ENCODE assay signal across 21 cellular contexts in the genomic region with DNA sequence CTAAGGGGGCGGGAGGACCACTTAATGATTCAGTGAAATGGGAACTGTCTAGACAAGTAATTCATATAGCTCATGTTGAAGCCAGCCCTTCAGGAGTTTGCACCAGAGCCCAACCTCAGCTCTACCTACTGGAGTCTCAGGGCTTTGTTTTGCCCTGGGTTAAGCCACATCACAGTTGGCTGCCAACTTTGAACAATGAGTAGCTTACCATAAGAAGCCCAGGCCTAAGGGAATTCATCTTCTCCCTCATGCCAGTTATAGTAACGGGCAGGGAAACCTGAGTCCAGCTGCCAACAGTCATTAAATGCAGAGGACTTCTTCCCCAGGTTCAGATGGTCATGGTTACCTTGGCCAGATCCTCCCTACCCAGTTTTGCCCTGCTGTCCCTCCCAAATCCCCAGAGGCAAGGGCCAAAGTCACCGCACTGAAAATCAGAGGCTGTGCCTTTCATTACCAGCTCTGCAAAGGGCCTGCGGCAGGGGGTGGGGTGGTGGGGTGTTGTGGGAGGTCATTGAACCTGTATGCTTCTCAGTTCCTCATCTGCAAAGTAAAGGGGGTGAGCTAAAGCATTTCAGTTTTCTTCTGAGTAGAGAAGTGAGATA.
DNase-seq lines count a peak whose midpoint lies in the region; ATAC-seq, FAIRE-seq and TF ChIP-seq lines count a peak whose summit lies in the region.
"Had no signal": no experiment of that assay in that cellular context is flagged by ENCODE, and none has a peak within 500 bp of the region (broad histone marks: within the 10 kb centered on the region; RNA-seq: fewer than 3 reads in every experiment).

No MANE protein-coding gene starts in this region.

- ATAC-seq in GM21390 (IDR thresholded peaks at IDR 0.05; ENCODE audit: unreplicated experiment) (peak; percentile 83), HG03521 (IDR thresholded peaks at IDR 0.05; ENCODE audit: unreplicated experiment) (peak; percentile 59), GM18498 (IDR thresholded peaks at IDR 0.05; ENCODE audit: unreplicated experiment) (no peak)
- ATAC-seq: GM23338; stimulated activated naive CD8-positive, alpha-beta T cell treated with anti-CD3 and anti-CD28 coated beads, Interleukin-15, amount 100 ng/mL, for 72 hours had no signal

- no peak overlapping the region for H3K27ac ChIP-seq in epithelial cell of prostate
- H3K27ac ChIP-seq: neural progenitor cell had no signal

- FAIRE-seq in GM19239 (lab: Jason Lieb, UNC), result no peak

- TF ChIP-seq CTCF in GM12865 (IDR thresholded peaks at IDR 0.05; ENCODE audit: insufficient read depth, low read depth, low read length, missing control alignments), result no peak

- peak; percentile 84 for DNase-seq in GM12865 (ENCODE audit: low read depth)
- DNase-seq in epithelial cell of prostate (ENCODE audit: low read depth, low spot score), result peak; percentile 45
- no peak for DNase-seq in germinal center (ENCODE audit: low spot score)
- no peak for DNase-seq in NCI-H2171 treated with DMSO at 0.1 percent for 48 hours (lab: John Stamatoyannopoulos, UW)
- no peak for DNase-seq in GM19239 (ENCODE audit: insufficient read length, low spot score)
- DNase-seq: ACHN; activated CD4-positive, alpha-beta T cell treated with anti-CD3 and anti-CD28 coated beads, Interleukin-2, amount 10 ng/mL, durations not matched to agents 24 days and 14 days; activated CD8-positive, alpha-beta memory T cell treated with anti-CD3 and anti-CD28 coated beads, Interleukin-2, amount 50 U/mL, for 48 hours; activated naive CD4-positive, alpha-beta T cell treated with anti-CD3 and anti-CD28 coated beads for 36 hours; CD4-positive, alpha-beta T cell; DMS79; islet precursor cell; NCI-H187 treated with DMSO at 0.1 percent for 48 hours; NCI-H524 treated with DMSO at 0.1 percent for 48 hours; stimulated activated naive CD8-positive, alpha-beta T cell treated with anti-CD3 and anti-CD28 coated beads, Interleukin-15, amount 100 ng/mL, for 72 hours; uterus had no signal

- no peak overlapping the region for H3K4me3 ChIP-seq in GM12865 (ENCODE audit: low read depth, low read length)
- H3K4me3 ChIP-seq: GM23338, neural progenitor cell, uterus had no signal

Comparison
In these comparisons a context has a peak if more than half of its experiments do, and no peak if none do; other contexts are left out.
1. DNase-seq: peak in GM12865 (single experiment) and epithelial cell of prostate (single experiment); none in germinal center (single experiment), NCI-H2171 treated with DMSO at 0.1 percent for 48 hours (single experiment) and GM19239 (single experiment).